32 cellular contexts compared by ENCODE assay signal in the genomic region with DNA sequence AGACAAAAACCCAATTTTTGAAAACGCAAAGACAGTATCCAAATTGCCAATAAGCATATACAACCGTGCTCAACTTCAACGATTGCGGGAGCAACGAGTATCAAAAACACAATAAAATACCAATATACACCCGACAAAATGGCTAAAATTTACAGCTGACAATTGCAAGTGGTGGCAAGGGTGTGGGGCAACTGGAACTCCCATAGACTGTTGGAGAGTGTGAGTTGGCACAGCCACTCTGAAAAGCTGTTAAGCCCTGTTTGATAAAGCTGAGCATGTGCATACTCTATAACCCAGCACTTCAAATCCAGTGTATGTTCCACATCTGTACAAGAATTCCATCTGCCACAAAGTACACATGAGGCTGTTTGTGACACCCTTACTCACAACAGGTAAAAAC. TPM values are rescaled to one million over a fixed set of nuclear protein-coding genes. Genes with fewer than 3 reads are reported as not detected.
"Had no signal": no experiment of that assay in that cellular context is flagged by ENCODE, and none has a peak within 500 bp of the region (broad histone marks: within the 10 kb centered on the region; RNA-seq: fewer than 3 reads in every experiment).

No MANE protein-coding gene starts in this region.

- H3K4me1 Mint-ChIP-seq: central memory CD8-positive, alpha-beta T cell had no signal

- H3K4me3 ChIP-seq: ascending aorta, breast epithelium, coronary artery, dorsolateral prefrontal cortex, esophagus muscularis mucosa, gastrocnemius medialis, heart left ventricle had no signal

- H3K9me3 ChIP-seq: breast epithelium, gastrocnemius medialis had no signal

- DNase-seq: activated CD4-positive, alpha-beta memory T cell treated with anti-CD3 and anti-CD28 coated beads, Interleukin-2, amount 10 ng/mL, durations not matched to agents 7 days and 5 days; activated CD4-positive, alpha-beta T cell treated with anti-CD3 and anti-CD28 coated beads for 1 hour; activated CD4-positive, alpha-beta T cell treated with anti-CD3 and anti-CD28 coated beads for 4 hours; activated CD4-positive, alpha-beta T cell treated with anti-CD3 and anti-CD28 coated beads, Interleukin-2, amount 10 ng/mL, durations not matched to agents 7 days and 5 days; activated CD4-positive, alpha-beta T cell treated with anti-CD3 and anti-CD28 coated beads, Interleukin-2, amount 50 U/mL, for 4 hours; activated CD8-positive, alpha-beta memory T cell treated with anti-CD3 and anti-CD28 coated beads, Interleukin-2, amount 50 U/mL, for 48 hours; activated gamma-delta T cell; activated naive CD4-positive, alpha-beta T cell; activated naive CD4-positive, alpha-beta T cell treated with anti-CD3 and anti-CD28 coated beads, Interleukin-2, amount 10 ng/mL, durations not matched to agents 7 days and 5 days; activated naive CD8-positive, alpha-beta T cell treated with anti-CD3 and anti-CD28 coated beads, Interleukin-2, amount 10 ng/mL, durations not matched to agents 7 days and 5 days; activated T-cell treated with anti-CD3 and anti-CD28 coated beads for 4 hours; activated T-cell treated with anti-CD3 and anti-CD28 coated beads, Interleukin-2, amount 50 U/mL, for 24 hours; activated T-cell treated with anti-CD3 and anti-CD28 coated beads, Interleukin-2, amount 50 U/mL, for 72 hours; effector memory CD8-positive, alpha-beta T cell; erythroblast; foreskin keratinocyte; gastrocnemius medialis; glutamatergic neuron; heart left ventricle; T-helper 1 cell; T-helper 17 cell had no signal

- H3K36me3 Mint-ChIP-seq: WTC11 had no signal

- ATAC-seq: activated naive CD4-positive, alpha-beta T cell treated with anti-CD3 and anti-CD28 coated beads, Interleukin-2, amount 50 U/mL, for 72 hours; activated T-cell treated with anti-CD3 and anti-CD28 coated beads, Interleukin-2, amount 50 U/mL, for 72 hours; effector memory CD8-positive, alpha-beta T cell; foreskin keratinocyte; gastrocnemius medialis; heart left ventricle; T-helper 17 cell; WTC11 had no signal

- H3K4me3 Mint-ChIP-seq: activated CD4-positive, alpha-beta memory T cell treated with anti-CD3 and anti-CD28 coated beads, Interleukin-2, amount 10 ng/mL, durations not matched to agents 7 days and 5 days; activated CD4-positive, alpha-beta T cell treated with anti-CD3 and anti-CD28 coated beads, Interleukin-2, amount 10 ng/mL, durations not matched to agents 7 days and 5 days; activated naive CD4-positive, alpha-beta T cell treated with anti-CD3 and anti-CD28 coated beads, Interleukin-2, amount 10 ng/mL, durations not matched to agents 7 days and 5 days; activated naive CD8-positive, alpha-beta T cell treated with anti-CD3 and anti-CD28 coated beads, Interleukin-2, amount 10 ng/mL, durations not matched to agents 7 days and 5 days; activated T-cell treated with anti-CD3 and anti-CD28 coated beads, Interleukin-2, amount 50 U/mL, for 24 hours; activated T-cell treated with anti-CD3 and anti-CD28 coated beads, Interleukin-2, amount 50 U/mL, for 72 hours; central memory CD8-positive, alpha-beta T cell; dendritic cell treated with granulocyte-macrophage colony-stimulating factor and Interleukin-4, amounts not matched to agents 40 ng/mL and 50 ng/mL, for 4 days; effector memory CD8-positive, alpha-beta T cell; T-helper 17 cell; WTC11 had no signal

- H3K9me3 Mint-ChIP-seq: activated CD4-positive, alpha-beta memory T cell treated with anti-CD3 and anti-CD28 coated beads, Interleukin-2, amount 10 ng/mL, durations not matched to agents 7 days and 5 days had no signal

- H3K4me1 ChIP-seq: ascending aorta, breast epithelium, foreskin keratinocyte had no signal

- H3K27ac Mint-ChIP-seq: activated CD4-positive, alpha-beta memory T cell treated with anti-CD3 and anti-CD28 coated beads, Interleukin-2, amount 10 ng/mL, durations not matched to agents 7 days and 5 days; activated CD4-positive, alpha-beta T cell treated with anti-CD3 and anti-CD28 coated beads, Interleukin-2, amount 10 ng/mL, durations not matched to agents 7 days and 5 days; activated naive CD4-positive, alpha-beta T cell treated with anti-CD3 and anti-CD28 coated beads, Interleukin-2, amount 10 ng/mL, durations not matched to agents 7 days and 5 days; activated naive CD4-positive, alpha-beta T cell treated with anti-CD3 and anti-CD28 coated beads, Interleukin-2, amount 50 U/mL, for 72 hours; activated naive CD8-positive, alpha-beta T cell treated with anti-CD3 and anti-CD28 coated beads, Interleukin-2, amount 10 ng/mL, durations not matched to agents 7 days and 5 days; activated T-cell treated with anti-CD3 and anti-CD28 coated beads, Interleukin-2, amount 50 U/mL, for 24 hours; activated T-cell treated with anti-CD3 and anti-CD28 coated beads, Interleukin-2, amount 50 U/mL, for 72 hours; brain; dendritic cell treated with granulocyte-macrophage colony-stimulating factor and Interleukin-4, amounts not matched to agents 40 ng/mL and 50 ng/mL, for 4 days; effector memory CD8-positive, alpha-beta T cell; T-helper 17 cell; WTC11 had no signal

- H3K36me3 ChIP-seq: ascending aorta, breast epithelium, esophagus muscularis mucosa, gastrocnemius medialis, heart left ventricle had no signal

- H3K27ac ChIP-seq: ascending aorta, breast epithelium, coronary artery, dorsolateral prefrontal cortex, esophagus muscularis mucosa, foreskin keratinocyte, gastrocnemius medialis, heart left ventricle, VCaP had no signal

- H3K27me3 ChIP-seq: ascending aorta, breast epithelium, esophagus muscularis mucosa, heart left ventricle had no signal

RNA-seq across cellular contexts. Expression of a gene that starts 20.3 kb away (rescaled TPM):
- total RNA-seq: gastrocnemius medialis, T-helper 17 cell had no signal
- polyA plus RNA-seq: foreskin keratinocyte had no signal
